In genomic region chr17:61410555-61411089, GRCh38 we compare ENCODE assay signal across 8 cellular contexts. TPM values are rescaled to one million over a fixed set of nuclear protein-coding genes. Genes with fewer than 3 reads are reported as not detected.
DNase-seq lines count a peak whose midpoint lies in the region; ATAC-seq and TF ChIP-seq lines count a peak whose summit lies in the region.

No MANE protein-coding gene starts in this region.

- H4K20me1 ChIP-seq in hepatocyte (ENCODE audit: insufficient read depth, poor library complexity, severe bottlenecking), result no peaks in the 10 kb centered on the region

- CTCF ChIA-PET in T-cell (lab: Charles Lee), result interaction anchor here in 1 of 2 donors (1.2 kb wide), 1 partner anchor 426 kb away, joined by 4 read pairs; no protein-coding TSS in a partner anchor

- H3K4me3 ChIP-seq in adrenal gland, result peak overlapping the region in 2 of 4 donors; percentile 46 to 76
- H3K4me3 ChIP-seq in hepatocyte, result peak overlapping the region; percentile 68
- peak overlapping the region; percentile 67 to 74 (median 70) for H3K4me3 ChIP-seq in gastrocnemius medialis

- peaks cover 52% of the 10 kb centered on the region for H3K79me2 ChIP-seq in hepatocyte

- intact Hi-C loops in adrenal gland (cut with DNase I) (loop anchor here in 1 of 2 donors (10.0 kb wide), 1 partner anchor 144 kb away; no protein-coding TSS in a partner anchor), gastrocnemius medialis (cut with DNase I; ENCODE audit: low total_unique reads) (loop anchor here (10.0 kb wide), 1 partner anchor 454 kb away; the partner anchor contains the start of gene BRIP1)

- 21 to 90% (median 36%) methylated on average over 2 to 48 of the region's 48 CpGs for WGBS in adrenal gland, 4 donors
- 3% methylated on average over 31 of the region's 48 CpGs for WGBS in hepatocyte (ENCODE audit: low lambda C conversion rate, missing lambda C conversion rate)

- H3K27me3 ChIP-seq in adrenal gland, result peaks cover 2% of the 10 kb centered on the region
- H3K27me3 ChIP-seq in hepatocyte, result peaks cover 25% of the 10 kb centered on the region
- peaks cover 14 to 28% (median 28%) of the 10 kb centered on the region in 3 donors for H3K27me3 ChIP-seq in gastrocnemius medialis

- no peaks in the 10 kb centered on the region for H3K9me2 ChIP-seq in hepatocyte (replicated peaks; ENCODE audit: insufficient read depth)

- in situ Hi-C loops in gastrocnemius medialis (cut with MboI; ENCODE audit: low sequenced_read_pairs in 4 of 4), result no loop called here

- H3K9me3 ChIP-seq in adrenal gland (replicated peaks in 1 of 3) (no peaks in the 10 kb centered on the region), hepatocyte (ENCODE audit: low read depth) (no peaks in the 10 kb centered on the region), gastrocnemius medialis (no peaks in the 10 kb centered on the region)

- H3K4me1 Mint-ChIP-seq in T-cell, result peaks cover 20 to 28% (median 26%) of the 10 kb centered on the region in 3 donors

- POLR2A ChIA-PET in T-cell (lab: Charles Lee), result no interaction called here

- TF ChIP-seq POLR2A in adrenal gland (IDR thresholded peaks at IDR 0.05), result no peak
- no peak for TF ChIP-seq POLR2A in gastrocnemius medialis (IDR thresholded peaks at IDR 0.05)

- H3K27ac ChIP-seq in adrenal gland (peak overlapping the region in 4 of 5 donors; percentile 68 to 91 (median 87)), hepatocyte (peak overlapping the region; percentile 99), gastrocnemius medialis (peak overlapping the region; percentile 54 to 76 (median 67))

- no peak overlapping the region for H3K27ac Mint-ChIP-seq in T-cell

- H3K4me3 Mint-ChIP-seq in T-cell, result peak overlapping the region; percentile 70 to 83 (median 70)

- DNase-seq in T-cell, result peak; percentile 32 to 82 (median 67)
- DNase-seq in adrenal gland, result peak; percentile 54 to 92 (median 74)
- DNase-seq in hepatocyte (ENCODE audit: low spot score), result peak; percentile 93
- peak in 1 of 2 donors; percentile 64 for DNase-seq in gastrocnemius medialis

- TF ChIP-seq CTCF in adrenal gland (IDR thresholded peaks at IDR 0.05) (peak in 5 of 6 experiments; percentile 8 to 55 (median 49)), hepatocyte (IDR thresholded peaks at IDR 0.05; ENCODE audit: poor library complexity) (peak; percentile 76), gastrocnemius medialis (IDR thresholded peaks at IDR 0.05 in 4 of 5, conservative IDR thresholded peaks at IDR 0.05 in 1 of 5) (peak in 4 of 5 experiments; percentile 24 to 57 (median 40))

- H3K4me2 ChIP-seq in hepatocyte, result peak overlapping the region; percentile 99

- H3K4me1 ChIP-seq in adrenal gland (replicated peaks in 1 of 2), result peaks cover 0 to 42% of the 10 kb centered on the region in 2 donors
- H3K4me1 ChIP-seq in hepatocyte (ENCODE audit: insufficient read depth), result peaks cover 42% of the 10 kb centered on the region
- peaks cover 0 to 27% of the 10 kb centered on the region in 2 donors for H3K4me1 ChIP-seq in gastrocnemius medialis

- H3K36me3 Mint-ChIP-seq in T-cell, result no peaks in the 10 kb centered on the region

- peak overlapping the region; percentile 93 for H2AFZ ChIP-seq in hepatocyte

- peak; percentile 35 for ATAC-seq in GM18909 (IDR thresholded peaks at IDR 0.05; ENCODE audit: poor library complexity, unreplicated experiment)
- ATAC-seq in T-cell (replicated peaks in 1 of 4), result peak; percentile 52 to 67 (median 59)
- ATAC-seq in gastrocnemius medialis, result peak in 1 of 2 donors; percentile 31
- no peak for ATAC-seq in HG02642 (IDR thresholded peaks at IDR 0.05; ENCODE audit: poor library complexity, unreplicated experiment)
- no peak for ATAC-seq in HG03175 (IDR thresholded peaks at IDR 0.05; ENCODE audit: unreplicated experiment)
- ATAC-seq in HG03045 (IDR thresholded peaks at IDR 0.05; ENCODE audit: unreplicated experiment), result no peak

- H3K9me3 Mint-ChIP-seq in T-cell, result no peaks in the 10 kb centered on the region

- peaks cover 26 to 46% of the 10 kb centered on the region in 2 donors for H3K27me3 Mint-ChIP-seq in T-cell

- H3K36me3 ChIP-seq in adrenal gland (replicated peaks in 1 of 2) (peaks cover 0 to 4% of the 10 kb centered on the region in 2 donors), hepatocyte (replicated peaks; ENCODE audit: insufficient read depth, low read depth) (no peaks in the 10 kb centered on the region), gastrocnemius medialis (no peaks in the 10 kb centered on the region)

RNA-seq across cellular contexts. Expression of gene TBX2, which starts 11.0 kb away (rescaled TPM):
- total RNA-seq in T-cell, result under 1 TPM in 3 of 5 donors, not detected in 2; 0.26 to 0.82 (median 0.32) TPM
- total RNA-seq in adrenal gland, result 10 to 100 TPM in 2 of 8 donors, 1 to 10 TPM in 6; 6.4 to 16.0 (median 7.4) TPM
- polyA plus RNA-seq in adrenal gland, result 10 to 100 TPM in 2 of 3 donors, 1 to 10 TPM in 1; 2.4 to 22.1 (median 14.9) TPM
- 17.9 and 19.6 TPM in 2 replicates for total RNA-seq in hepatocyte
- polyA plus RNA-seq in hepatocyte, result 27.5 and 29.3 TPM in 2 replicates
- total RNA-seq in gastrocnemius medialis, result 10 to 100 TPM in 1 of 4 donors, 1 to 10 TPM in 3; 4.2 to 10.4 (median 6.4) TPM

RNA-seq across cellular contexts. Expression of gene TBX4, which starts 41.6 kb away (rescaled TPM):
- not detected for total RNA-seq in T-cell
- total RNA-seq in adrenal gland, result under 1 TPM in 3 of 8 donors, not detected in 5; 0.14 to 0.54 (median 0.29) TPM
- polyA plus RNA-seq in adrenal gland, result under 1 TPM in 1 of 3 donors, not detected in 2; 0.03 TPM
- total RNA-seq in hepatocyte, result 15.4 and 36.2 TPM in 2 replicates
- polyA plus RNA-seq in hepatocyte, result 11.6 and 13.9 TPM in 2 replicates
- not detected for total RNA-seq in gastrocnemius medialis

Comparison
In these comparisons a context has a peak if more than half of its experiments do, and no peak if none do; other contexts are left out.
1. ATAC-seq: peak in GM18909 (single experiment) and T-cell (4 of 4); none in HG02642 (single experiment), HG03175 (single experiment) and HG03045 (single experiment).
2. RNA of gene TBX4, which starts 41.6 kb away (total RNA-seq): 15.4 to 36.2 TPM in hepatocyte; not detected in gastrocnemius medialis, not detected in T-cell and 0.14 to 0.54 TPM in adrenal gland; every median in the first group is over 10 times any median in the second.
3. Peak in every context shown above with its lines, with median percentiles within 50 percentile points of each other: H3K27ac ChIP-seq and CTCF ChIP-seq.